22 cellular contexts compared by ENCODE assay signal in genomic region chr7:72504057-72504456, GRCh38.
DNase-seq lines count a peak whose midpoint lies in the region; ATAC-seq, FAIRE-seq and TF ChIP-seq lines count a peak whose summit lies in the region.
"Had no signal": no experiment of that assay in that cellular context is flagged by ENCODE, and none has a peak within 500 bp of the region (broad histone marks: within the 10 kb centered on the region; RNA-seq: fewer than 3 reads in every experiment).

No MANE protein-coding gene starts in this region.

- no peak for TF ChIP-seq EP300 in esophagus muscularis mucosa (IDR thresholded peaks at IDR 0.05)

- no peak for ATAC-seq in GM18498 (IDR thresholded peaks at IDR 0.05; ENCODE audit: unreplicated experiment)
- ATAC-seq: Right ventricle myocardium inferior had no signal

- DNase-seq in NCI-H82 (lab: John Stamatoyannopoulos, UW) = peak; percentile 57
- DNase-seq in NCI-H82 treated with DMSO at 0.1 percent for 48 hours (lab: John Stamatoyannopoulos, UW; ENCODE audit: unreplicated experiment) = no peak
- DNase-seq in NCI-H524 (lab: John Stamatoyannopoulos, UW) = peak; percentile 38 to 84
- peak; percentile 2 for DNase-seq in iris pigment epithelial cell (ENCODE audit: low read depth)
- peak; percentile 19 for DNase-seq in urothelium cell line (ENCODE audit: low spot score)
- DNase-seq in LoVo (ENCODE audit: low spot score) = no peak
- no peak for DNase-seq in esophagus muscularis mucosa (ENCODE audit: extremely low spot score)
- DNase-seq: AML-193, DMS79, H7, MV-4-11, NCI-H1417, NCI-H187, NCI-H2107, NCI-H345, NCI-H526 treated with DMSO at 0.1 percent for 48 hours, SW 1271 had no signal

- no peak for TF ChIP-seq POLR2A in esophagus muscularis mucosa (IDR thresholded peaks at IDR 0.05; ENCODE audit: low read depth)

- no peak for FAIRE-seq in urothelium cell line (lab: Jason Lieb, UNC)
- FAIRE-seq: RCC 7860 had no signal

- H3K4me1 ChIP-seq in esophagus muscularis mucosa = no peaks in the 10 kb centered on the region

- intact Hi-C loops in esophagus muscularis mucosa (cut with DNase I) = no loop called here

- peaks cover 0 to 9% (median 0%) of the 10 kb centered on the region in 4 donors for H3K27me3 ChIP-seq in esophagus muscularis mucosa

- H3K36me3 ChIP-seq in esophagus muscularis mucosa = no peaks in the 10 kb centered on the region

- H3K9me3 ChIP-seq in esophagus muscularis mucosa = no peaks in the 10 kb centered on the region

- TF ChIP-seq CTCF in esophagus muscularis mucosa (IDR thresholded peaks at IDR 0.05) = no peak

- 50% methylated on average over 8 of the region's 8 CpGs for WGBS in esophagus muscularis mucosa

- no peak overlapping the region for H3K27ac ChIP-seq in esophagus muscularis mucosa (replicated peaks in 1 of 4)
- H3K27ac ChIP-seq: 22Rv1, C4-2B had no signal

- no peak overlapping the region for H3K4me3 ChIP-seq in esophagus muscularis mucosa

Comparison
In these comparisons a context has a peak if more than half of its experiments do, and no peak if none do; other contexts are left out.
1. DNase-seq: peak in NCI-H82 (single experiment), NCI-H524 (2 of 2), iris pigment epithelial cell (single experiment) and urothelium cell line (single experiment); none in NCI-H82 treated with DMSO at 0.1 percent for 48 hours (single experiment), LoVo (single experiment) and esophagus muscularis mucosa (single experiment).